Comparison of ENCODE assay signal across 8 cellular contexts in the genomic region with DNA sequence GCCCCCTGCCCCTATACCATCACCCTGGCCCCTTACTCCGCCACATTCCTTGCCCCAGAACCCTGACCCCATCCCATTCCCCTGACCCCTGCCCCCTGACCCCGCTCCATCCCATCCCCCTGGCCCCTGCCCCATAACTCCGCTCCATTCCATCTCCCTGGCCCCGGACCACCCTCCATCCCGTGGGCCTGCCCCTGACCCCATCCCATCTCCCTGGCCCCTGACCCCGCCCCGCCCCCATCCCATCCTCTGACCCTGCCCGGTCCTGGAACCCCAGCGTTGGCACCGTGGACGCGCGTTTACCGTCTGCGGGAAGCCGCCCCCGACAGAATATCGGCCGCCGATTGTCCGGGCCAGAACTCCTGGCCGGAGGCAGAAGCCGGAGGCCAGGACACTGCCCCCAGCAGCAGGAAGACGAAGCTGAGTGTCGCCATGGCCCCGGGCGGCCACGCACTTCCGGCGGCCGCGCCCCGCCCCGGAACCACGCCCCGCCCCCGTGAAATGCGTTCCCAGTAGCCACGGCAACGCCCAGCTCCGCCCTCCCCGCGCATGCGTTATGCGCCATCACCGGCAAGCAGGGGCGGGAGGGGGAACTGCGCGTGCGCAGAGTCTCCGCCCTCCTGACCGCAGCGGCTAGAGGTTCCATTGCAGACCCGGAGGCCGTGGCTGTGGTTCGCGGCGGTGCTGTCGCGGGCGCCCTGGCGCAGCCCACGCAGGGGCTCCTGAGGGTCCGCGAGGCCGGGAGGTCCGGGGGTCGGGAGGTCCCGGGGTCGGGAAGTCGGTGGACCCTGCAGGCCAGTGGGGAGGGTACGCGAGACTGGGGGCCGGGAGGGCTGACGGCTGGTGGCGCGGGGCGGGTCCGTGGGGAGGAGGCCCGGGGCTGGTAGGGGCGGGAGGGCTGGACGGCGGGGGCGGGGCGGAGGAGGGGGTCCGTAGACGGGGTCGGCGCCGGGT. TPM values are rescaled to one million over a fixed set of nuclear protein-coding genes. Genes with fewer than 3 reads are reported as not detected.
DNase-seq lines count a peak whose midpoint lies in the region; ATAC-seq, FAIRE-seq and TF ChIP-seq lines count a peak whose summit lies in the region.

POFUT2 (minus strand) TSS at position 458 of the 954 bp plus-strand sequence; CDS start at position 434, 24 bp downstream.

- H3K27me3 ChIP-seq in astrocyte (ENCODE audit: insufficient read depth, low read length): no peaks in the 10 kb centered on the region
- H3K27me3 ChIP-seq in right cardiac atrium (ENCODE audit: control insufficient read depth, insufficient read depth): no peaks in the 10 kb centered on the region
- no peaks in the 10 kb centered on the region for H3K27me3 ChIP-seq in rectal smooth muscle tissue (ENCODE audit: control insufficient read depth, insufficient read depth, low read length)
- no peaks in the 10 kb centered on the region for H3K27me3 ChIP-seq in vagina

- H3K36me3 ChIP-seq in astrocyte (ENCODE audit: insufficient read depth, low read length): peaks cover 15% of the 10 kb centered on the region
- H3K36me3 ChIP-seq in rectal smooth muscle tissue (ENCODE audit: control insufficient read depth, insufficient read depth, low read length): peaks cover 25% of the 10 kb centered on the region
- H3K36me3 ChIP-seq in vagina: peaks cover 0 to 23% of the 10 kb centered on the region in 2 donors

- H3K79me2 ChIP-seq in astrocyte (ENCODE audit: insufficient read depth, low read length): peaks cover 49% of the 10 kb centered on the region

- DNase-seq in NCI-H2081 treated with DMSO at 0.1 percent for 48 hours (lab: John Stamatoyannopoulos, UW) (peak; percentile 34), T-helper 9 cell (peak; percentile 99), astrocyte (ENCODE audit: low read depth) (peak; percentile 74), right cardiac atrium (peak; percentile 97 to 99 (median 99)), vagina (ENCODE audit: extremely low spot score in 2 of 2) (peak in 1 of 2 donors; percentile 96)

- H3K9ac ChIP-seq in astrocyte (ENCODE audit: low read length): peak within 1 kb of the TSS; percentile 89
- H3K9ac ChIP-seq in rectal smooth muscle tissue (ENCODE audit: low read length): no peak within 1 kb of the TSS

- H3K4me1 Mint-ChIP-seq in astrocyte (ENCODE audit: low read depth, unreplicated experiment): peaks cover 30% of the 10 kb centered on the region

- peak within 1 kb of the TSS; percentile 85 for H3K4me3 Mint-ChIP-seq in astrocyte (ENCODE audit: unreplicated experiment)

- TF ChIP-seq CTCF in astrocyte (IDR thresholded peaks at IDR 0.05; ENCODE audit: insufficient read depth, low read depth, low read length) (no peak), vagina (IDR thresholded peaks at IDR 0.05) (no peak)

- peak; percentile 48 for ATAC-seq in GM18519 (IDR thresholded peaks at IDR 0.05; ENCODE audit: low FRiP score, unreplicated experiment)
- ATAC-seq in HG03039 (IDR thresholded peaks at IDR 0.05; ENCODE audit: unreplicated experiment): peak; percentile 75
- ATAC-seq in right cardiac atrium: peak; percentile 84 to 91

- H3K4me3 ChIP-seq in astrocyte (ENCODE audit: insufficient read depth, low read depth, low read length) (peak within 1 kb of the TSS; percentile 69), right cardiac atrium (ENCODE audit: low read length) (peak within 1 kb of the TSS; percentile 93), rectal smooth muscle tissue (ENCODE audit: low read length) (peak within 1 kb of the TSS; percentile 71), vagina (peak within 1 kb of the TSS; percentile 79 to 80)

- H2AFZ ChIP-seq in astrocyte (ENCODE audit: low read depth, low read length): no peak within 1 kb of the TSS

- peaks cover 44% of the 10 kb centered on the region for H4K20me1 ChIP-seq in astrocyte (ENCODE audit: insufficient read depth, low read length)

- peak in 1 of 2 donors; percentile 72 for TF ChIP-seq POLR2A in vagina (IDR thresholded peaks at IDR 0.05)

- H3K4me1 ChIP-seq in astrocyte (ENCODE audit: insufficient read depth, low read length) (peaks cover 20% of the 10 kb centered on the region), right cardiac atrium (ENCODE audit: control insufficient read depth, insufficient read depth, low read length) (peaks cover 2% of the 10 kb centered on the region), rectal smooth muscle tissue (ENCODE audit: control insufficient read depth, insufficient read depth, low read length) (peaks cover 16% of the 10 kb centered on the region), vagina (peaks cover 30% of the 10 kb centered on the region)

- no peaks in the 10 kb centered on the region for H3K27me3 Mint-ChIP-seq in astrocyte (ENCODE audit: low read depth, unreplicated experiment)

- H3K4me2 ChIP-seq in astrocyte (ENCODE audit: low read length): peak within 1 kb of the TSS; percentile 95

- intact Hi-C loops in right cardiac atrium (cut with DNase I): loop anchor here in 1 of 4 donors (10.0 kb wide), 1 partner anchor 133 kb away; no protein-coding TSS in a partner anchor
- intact Hi-C loops in vagina (cut with DNase I): no loop called here

- H3K27ac Mint-ChIP-seq in astrocyte (ENCODE audit: unreplicated experiment): peak within 1 kb of the TSS; percentile 62

- FAIRE-seq in astrocyte (lab: Jason Lieb, UNC): no peak

- no peaks in the 10 kb centered on the region for H3K9me3 ChIP-seq in astrocyte (ENCODE audit: insufficient read depth, low read depth, low read length)
- H3K9me3 ChIP-seq in right cardiac atrium (ENCODE audit: control insufficient read depth, low read length): no peaks in the 10 kb centered on the region
- no peaks in the 10 kb centered on the region for H3K9me3 ChIP-seq in vagina

- no peaks in the 10 kb centered on the region for H3K9me3 Mint-ChIP-seq in astrocyte (ENCODE audit: unreplicated experiment)

- peaks cover 22% of the 10 kb centered on the region for H3K36me3 Mint-ChIP-seq in astrocyte (ENCODE audit: low read depth, unreplicated experiment)

- peak within 1 kb of the TSS; percentile 82 for H3K27ac ChIP-seq in astrocyte (ENCODE audit: low read depth, low read length)
- H3K27ac ChIP-seq in right cardiac atrium (ENCODE audit: low read length): peak within 1 kb of the TSS; percentile 85
- peak within 1 kb of the TSS; percentile 86 for H3K27ac ChIP-seq in rectal smooth muscle tissue (ENCODE audit: low read depth, low read length)
- peak within 1 kb of the TSS; percentile 74 for H3K27ac ChIP-seq in vagina

- WGBS in right cardiac atrium: under 1% methylated on average over 90 of the region's 90 CpGs

RNA-seq across cellular contexts. Expression of gene POFUT2, which starts in this region (rescaled TPM):
- total RNA-seq in astrocyte: 109 and 119 TPM in 2 replicates
- 10 to 100 TPM; 16.0 to 20.3 (median 19.1) TPM for total RNA-seq in right cardiac atrium
- polyA plus RNA-seq in right cardiac atrium: 14.1 TPM
- total RNA-seq in vagina: 38.3 TPM
